10 cellular contexts compared by ENCODE assay signal in the genomic region with DNA sequence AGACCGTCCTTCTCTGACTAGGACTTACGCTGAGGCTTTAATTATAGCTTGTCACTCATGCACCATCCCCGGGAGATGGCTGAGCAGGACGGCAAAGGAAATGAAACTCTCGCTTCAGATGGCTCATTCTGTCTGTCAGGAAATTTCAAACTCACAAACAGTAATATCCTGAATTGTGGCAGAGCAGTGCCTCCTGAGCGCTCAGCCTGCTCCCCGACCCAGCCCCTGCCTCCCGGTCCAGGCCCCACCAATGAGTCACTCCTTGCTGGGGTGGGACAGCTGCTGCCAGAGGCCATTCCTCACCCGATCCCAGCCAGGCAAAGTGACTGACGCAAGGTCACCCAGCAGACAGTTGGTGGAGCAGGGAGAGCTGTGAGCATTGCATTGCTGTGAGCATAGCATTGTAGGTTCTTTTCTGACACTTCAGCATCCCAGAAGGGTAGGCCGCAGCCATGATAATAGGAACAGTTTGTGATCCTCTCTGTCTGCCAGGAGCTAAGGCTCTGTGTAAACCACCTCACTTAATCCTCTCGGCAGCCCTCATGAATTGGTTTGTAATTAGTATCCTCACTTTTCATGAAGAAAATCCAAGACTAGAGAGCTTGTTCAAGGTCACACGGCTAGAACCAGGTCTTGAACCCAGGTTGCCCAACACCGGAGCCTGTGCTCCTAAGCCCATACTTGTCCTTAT. TPM values are rescaled to one million over a fixed set of nuclear protein-coding genes. Genes with fewer than 3 reads are reported as not detected.
DNase-seq lines count a peak whose midpoint lies in the region; ATAC-seq, FAIRE-seq and TF ChIP-seq lines count a peak whose summit lies in the region.
"Had no signal": no experiment of that assay in that cellular context is flagged by ENCODE, and none has a peak within 500 bp of the region (broad histone marks: within the 10 kb centered on the region; RNA-seq: fewer than 3 reads in every experiment).

No MANE protein-coding gene starts in this region.

- TF ChIP-seq CTCF in psoas muscle (IDR thresholded peaks at IDR 0.05) = no peak
- TF ChIP-seq CTCF in pancreas (IDR thresholded peaks at IDR 0.05) = no peak

- intact Hi-C loops in psoas muscle (cut with DNase I) = no loop called here
- intact Hi-C loops in pancreas (cut with DNase I) = no loop called here

- ATAC-seq in GM19025 (IDR thresholded peaks at IDR 0.05; ENCODE audit: low read depth, unreplicated experiment) = peak; percentile 63
- peak; percentile 57 for ATAC-seq in HG02981 (IDR thresholded peaks at IDR 0.05; ENCODE audit: unreplicated experiment)
- ATAC-seq in psoas muscle = peak in 3 of 4 donors; percentile 15 to 68 (median 48)
- ATAC-seq in pancreas = no peak

- WGBS in psoas muscle, 3 donors = 67 to 73% (median 71%) methylated on average over 14 of the region's 14 CpGs
- WGBS in pancreas, 2 donors = 82 to 84% methylated on average over 14 of the region's 14 CpGs

- no peaks in the 10 kb centered on the region for H3K4me1 ChIP-seq in psoas muscle
- no peaks in the 10 kb centered on the region for H3K4me1 ChIP-seq in pancreas

- FAIRE-seq in pancreas (lab: Jason Lieb, UNC) = no peak

- H3K36me3 ChIP-seq in psoas muscle (ENCODE audit: insufficient read depth in 1 of 2, low read depth in 1 of 2) (no peaks in the 10 kb centered on the region), pancreas (no peaks in the 10 kb centered on the region)

- H3K4me3 ChIP-seq in psoas muscle (no peak overlapping the region), pancreas (no peak overlapping the region)
- H3K4me3 ChIP-seq: lung had no signal

- peak; percentile 37 for DNase-seq in RPMI8226
- no peak for DNase-seq in psoas muscle
- no peak for DNase-seq in pancreas
- DNase-seq in AML-193 (lab: John Stamatoyannopoulos, UW) = no peak
- no peak for DNase-seq in AG08396 (ENCODE audit: low spot score)
- DNase-seq: activated gamma-delta T cell treated with Interleukin-2 at 50 U/mL for 16 hours, erythroblast had no signal

- H3K27me3 ChIP-seq in psoas muscle (ENCODE audit: insufficient read depth in 3 of 3, low read length in 2 of 3) = no peaks in the 10 kb centered on the region
- H3K27me3 ChIP-seq in pancreas = no peaks in the 10 kb centered on the region

- H3K9me3 ChIP-seq in psoas muscle = no peaks in the 10 kb centered on the region
- no peaks in the 10 kb centered on the region for H3K9me3 ChIP-seq in pancreas

- H3K27ac ChIP-seq in psoas muscle = no peak overlapping the region
- no peak overlapping the region for H3K27ac ChIP-seq in pancreas

RNA-seq across cellular contexts. Expression of gene CCDC182, which starts 20.9 kb away (rescaled TPM):
- total RNA-seq in psoas muscle (not detected), pancreas (not detected)
- polyA plus RNA-seq in psoas muscle (not detected), pancreas (not detected)
- total RNA-seq: lung had no signal
- polyA plus RNA-seq: lung had no signal

Comparison
In these comparisons a context has a peak if more than half of its experiments do, and no peak if none do; other contexts are left out.
1. ATAC-seq: peak in GM19025 (single experiment), HG02981 (single experiment) and psoas muscle (3 of 4); none in pancreas (0 of 4).